In genomic region chr19:15373644-15374043, GRCh38 we compare ENCODE assay signal across 17 cellular contexts. TPM values are rescaled to one million over a fixed set of nuclear protein-coding genes. Genes with fewer than 3 reads are reported as not detected.
DNase-seq lines count a peak whose midpoint lies in the region; ATAC-seq and TF ChIP-seq lines count a peak whose summit lies in the region.
"Had no signal": no experiment of that assay in that cellular context is flagged by ENCODE, and none has a peak within 500 bp of the region (broad histone marks: within the 10 kb centered on the region; RNA-seq: fewer than 3 reads in every experiment).

No MANE protein-coding gene starts in this region.

- CTCF ChIA-PET in naive thymus-derived CD4-positive, alpha-beta T cell (lab: Charles Lee), result no interaction called here

- peaks cover 52% of the 10 kb centered on the region for H4K20me1 ChIP-seq in osteoblast (ENCODE audit: insufficient read depth, low read length)

- H3K4me2 ChIP-seq in osteoblast (ENCODE audit: insufficient read depth, low read length), result no peak overlapping the region

- POLR2A ChIA-PET in naive thymus-derived CD4-positive, alpha-beta T cell (lab: Charles Lee), result no interaction called here

- H3K27ac ChIP-seq in heart left ventricle (peak overlapping the region in 8 of 12 donors; percentile 63 to 96 (median 77)), osteoblast (ENCODE audit: low read depth, low read length) (no peak overlapping the region), subcutaneous abdominal adipose tissue (ENCODE audit: low read depth, low read length) (peak overlapping the region; percentile 46)
- no peak overlapping the region for H3K27ac ChIP-seq in naive thymus-derived CD4-positive, alpha-beta T cell (ENCODE audit: low read depth, low read length)

- peaks cover 79% of the 10 kb centered on the region for H3K79me2 ChIP-seq in osteoblast (ENCODE audit: insufficient read depth, low read length)

- H3K36me3 Mint-ChIP-seq in chondrocyte (ENCODE audit: low read depth), result peaks cover 8% of the 10 kb centered on the region
- H3K36me3 Mint-ChIP-seq in naive thymus-derived CD4-positive, alpha-beta T cell, result peaks cover 0 to 23% (median 4%) of the 10 kb centered on the region in 5 donors

- intact Hi-C loops in heart left ventricle (cut with DNase I) (loop anchor here in 4 of 10 donors (2.0 to 10.0 kb wide), 4 partner anchors 79 to 199 kb away; no protein-coding TSS in a partner anchor), Right ventricle myocardium inferior (cut with DNase I) (loop anchor here (2.0 to 10.0 kb wide), 2 partner anchors 109 to 199 kb away; no protein-coding TSS in a partner anchor)
- intact Hi-C loops in naive thymus-derived CD4-positive, alpha-beta T cell (cut with micrococcal nuclease), result loop anchor here in 1 of 2 donors (10.0 kb wide), 1 partner anchor 199 kb away; no protein-coding TSS in a partner anchor

- H3K9ac ChIP-seq in subcutaneous abdominal adipose tissue (ENCODE audit: low read length in 5 of 5), result no peak overlapping the region

- no peak overlapping the region for H3K27ac Mint-ChIP-seq in chondrocyte (ENCODE audit: unreplicated experiment)
- H3K27ac Mint-ChIP-seq in naive thymus-derived CD4-positive, alpha-beta T cell, result peak overlapping the region in 1 of 9 donors; percentile 25

- peaks cover 24 to 68% (median 52%) of the 10 kb centered on the region in 12 donors for H3K4me1 ChIP-seq in heart left ventricle
- H3K4me1 ChIP-seq in osteoblast (ENCODE audit: insufficient read depth, low read length), result peaks cover 19% of the 10 kb centered on the region
- H3K4me1 ChIP-seq in subcutaneous abdominal adipose tissue (ENCODE audit: control insufficient read depth in 5 of 5, insufficient read depth in 5 of 5, low read length in 5 of 5), result peaks cover 16 to 63% (median 40%) of the 10 kb centered on the region in 5 donors
- H3K4me1 ChIP-seq in naive thymus-derived CD4-positive, alpha-beta T cell (ENCODE audit: control insufficient read depth in 2 of 2, insufficient read depth in 2 of 2, low read length in 2 of 2), result peaks cover 17 to 22% of the 10 kb centered on the region in 2 donors

- H3K36me3 ChIP-seq in heart left ventricle (peaks cover 6 to 56% (median 43%) of the 10 kb centered on the region in 9 donors), osteoblast (ENCODE audit: insufficient read depth, low read length) (peaks cover 44% of the 10 kb centered on the region), subcutaneous abdominal adipose tissue (ENCODE audit: control insufficient read depth in 5 of 5, insufficient read depth in 5 of 5, low read length in 5 of 5) (peaks cover 0 to 54% (median 47%) of the 10 kb centered on the region in 5 donors)
- peaks cover 23 to 68% (median 23%) of the 10 kb centered on the region in 3 experiments for H3K36me3 ChIP-seq in naive thymus-derived CD4-positive, alpha-beta T cell (ENCODE audit: control insufficient read depth in 2 of 3, insufficient read depth in 3 of 3, low read length in 3 of 3)

- no peaks in the 10 kb centered on the region for H3K9me3 ChIP-seq in heart left ventricle
- H3K9me3 ChIP-seq in osteoblast (ENCODE audit: low read depth, low read length), result no peaks in the 10 kb centered on the region
- no peaks in the 10 kb centered on the region for H3K9me3 ChIP-seq in subcutaneous abdominal adipose tissue (ENCODE audit: control insufficient read depth in 5 of 5, low read length in 5 of 5)
- no peaks in the 10 kb centered on the region for H3K9me3 ChIP-seq in naive thymus-derived CD4-positive, alpha-beta T cell (ENCODE audit: control insufficient read depth in 2 of 3, low read length in 3 of 3)
- H3K9me3 ChIP-seq: BLaER1 treated with 17β-estradiol and CSF1 and Interleukin-3, amounts not matched to agents 10 nM and 100 nM had no signal

- H3K27me3 Mint-ChIP-seq in chondrocyte (ENCODE audit: low read depth), result no peaks in the 10 kb centered on the region
- H3K27me3 Mint-ChIP-seq in naive thymus-derived CD4-positive, alpha-beta T cell, result no peaks in the 10 kb centered on the region
- H3K27me3 Mint-ChIP-seq: CD8-positive, alpha-beta memory T cell had no signal

- H3K4me3 Mint-ChIP-seq in chondrocyte (ENCODE audit: unreplicated experiment), result no peak overlapping the region
- H3K4me3 Mint-ChIP-seq in naive thymus-derived CD4-positive, alpha-beta T cell, result no peak overlapping the region

- no peak overlapping the region for H2AFZ ChIP-seq in osteoblast (ENCODE audit: low read length)

- TF ChIP-seq CTCF in heart left ventricle (IDR thresholded peaks at IDR 0.05), result no peak
- TF ChIP-seq CTCF in chondrocyte (IDR thresholded peaks at IDR 0.05), result no peak
- TF ChIP-seq CTCF in osteoblast (IDR thresholded peaks at IDR 0.05; ENCODE audit: extremely low read depth, low read depth, low read length), result no peak

- peaks cover 28% of the 10 kb centered on the region for H3K4me1 Mint-ChIP-seq in chondrocyte (ENCODE audit: low read depth)
- H3K4me1 Mint-ChIP-seq in naive thymus-derived CD4-positive, alpha-beta T cell, result peaks cover 18 to 40% (median 30%) of the 10 kb centered on the region in 7 donors

- H3K4me3 ChIP-seq in heart left ventricle, result no peak overlapping the region
- H3K4me3 ChIP-seq in osteoblast (ENCODE audit: insufficient read depth, low read length), result no peak overlapping the region
- peak overlapping the region in 1 of 5 donors; percentile 49 for H3K4me3 ChIP-seq in subcutaneous abdominal adipose tissue (ENCODE audit: low read depth in 1 of 5, low read length in 5 of 5)
- no peak overlapping the region for H3K4me3 ChIP-seq in naive thymus-derived CD4-positive, alpha-beta T cell (ENCODE audit: low read length)
- H3K4me3 ChIP-seq: BLaER1 treated with 17β-estradiol and CSF1 and Interleukin-3, amounts not matched to agents 10 nM and 100 nM had no signal

- TF ChIP-seq POLR2A in heart left ventricle (IDR thresholded peaks at IDR 0.05), result no peak

- no peaks in the 10 kb centered on the region for H3K9me3 Mint-ChIP-seq in chondrocyte (ENCODE audit: low read depth)
- no peaks in the 10 kb centered on the region for H3K9me3 Mint-ChIP-seq in naive thymus-derived CD4-positive, alpha-beta T cell
- H3K9me3 Mint-ChIP-seq: CD8-positive, alpha-beta memory T cell had no signal

- H3K27me3 ChIP-seq in heart left ventricle (no peaks in the 10 kb centered on the region), osteoblast (ENCODE audit: insufficient read depth, low read length) (no peaks in the 10 kb centered on the region), subcutaneous abdominal adipose tissue (ENCODE audit: control insufficient read depth in 5 of 5, insufficient read depth in 4 of 5, low read length in 5 of 5) (no peaks in the 10 kb centered on the region)
- H3K27me3 ChIP-seq in naive thymus-derived CD4-positive, alpha-beta T cell (ENCODE audit: control insufficient read depth in 2 of 2, insufficient read depth in 2 of 2, low read length in 2 of 2), result no peaks in the 10 kb centered on the region
- H3K27me3 ChIP-seq: BLaER1 treated with 17β-estradiol and CSF1 and Interleukin-3, amounts not matched to agents 10 nM and 100 nM had no signal

- in situ Hi-C loops in KBM-7 (cut with MboI; ENCODE audit: low pct_unique_long_range_greater_than_20kb, low sequenced_read_pairs), result no loop called here

- DNase-seq in heart left ventricle, result no peak
- DNase-seq in Right ventricle myocardium inferior (ENCODE audit: missing footprints), result no peak
- peak; percentile 90 for DNase-seq in chondrocyte (ENCODE audit: low spot score)
- DNase-seq in osteoblast (ENCODE audit: insufficient read length, low spot score, missing footprints), result peak; percentile 29
- DNase-seq in activated gamma-delta T cell treated with Interleukin-2 at 50 U/mL for 16 hours, result no peak
- no peak for DNase-seq in KBM-7
- no peak for DNase-seq in naive thymus-derived CD4-positive, alpha-beta T cell
- DNase-seq: CD8-positive, alpha-beta memory T cell; DMS79 treated with DMSO at 0.1 percent for 48 hours; H7; KG1; NCI-H1417 treated with DMSO at 0.1 percent for 48 hours; NCI-H2029 treated with DMSO at 0.1 percent for 48 hours; NCI-H2171 treated with DMSO at 0.1 percent for 48 hours; NCI-H774 had no signal

- 87 to 94% (median 92%) methylated on average over 19 to 22 of the region's 22 CpGs for WGBS in heart left ventricle, 4 donors

- ATAC-seq in heart left ventricle (no peak), Right ventricle myocardium inferior (no peak)
- ATAC-seq in naive thymus-derived CD4-positive, alpha-beta T cell, result no peak

RNA-seq across cellular contexts. Expression of gene AKAP8, which starts 5.9 kb away (rescaled TPM):
- total RNA-seq in heart left ventricle (10 to 100 TPM; 15.3 to 24.8 (median 18.9) TPM), Right ventricle myocardium inferior (19.8 TPM), chondrocyte (21.3 to 23.5 TPM (median 23.0 TPM) in 3 replicates), osteoblast (18.1 and 18.6 TPM in 2 replicates)
- polyA plus RNA-seq in heart left ventricle, result 10 to 100 TPM in 1 of 2 donors, 1 to 10 TPM in 1; 9.6 to 17.5 TPM
- 10 to 100 TPM; 60.0 to 81.2 (median 80.2) TPM for total RNA-seq in naive thymus-derived CD4-positive, alpha-beta T cell
- 10 to 100 TPM; 11.9 to 21.1 TPM for polyA plus RNA-seq in naive thymus-derived CD4-positive, alpha-beta T cell

RNA-seq across cellular contexts. Expression of gene BRD4, which starts 41.3 kb away (rescaled TPM):
- 10 to 100 TPM; 31.4 to 78.9 (median 61.8) TPM for total RNA-seq in heart left ventricle
- 10 to 100 TPM; 31.1 to 76.9 TPM for polyA plus RNA-seq in heart left ventricle
- 56.5 TPM for total RNA-seq in Right ventricle myocardium inferior
- total RNA-seq in chondrocyte, result 83.8 to 108 TPM (median 104 TPM) in 3 replicates
- 25.0 and 25.7 TPM in 2 replicates for total RNA-seq in osteoblast
- 100 to 1,000 TPM; 104 to 168 (median 128) TPM for total RNA-seq in naive thymus-derived CD4-positive, alpha-beta T cell
- polyA plus RNA-seq in naive thymus-derived CD4-positive, alpha-beta T cell, result 10 to 100 TPM; 10.5 to 19.8 TPM

RNA-seq across cellular contexts. Expression of gene AKAP8L, which starts 45.1 kb away (rescaled TPM):
- 10 to 100 TPM; 46.5 to 72.2 (median 60.1) TPM for total RNA-seq in heart left ventricle
- 10 to 100 TPM; 43.3 to 67.5 TPM for polyA plus RNA-seq in heart left ventricle
- 76.7 TPM for total RNA-seq in Right ventricle myocardium inferior
- 69.5 to 103 TPM (median 76.0 TPM) in 3 replicates for total RNA-seq in chondrocyte
- 63.9 and 69.5 TPM in 2 replicates for total RNA-seq in osteoblast
- total RNA-seq in naive thymus-derived CD4-positive, alpha-beta T cell, result 100 to 1,000 TPM in 4 of 5 experiments, 10 to 100 TPM in 1; 81.2 to 208 (median 146) TPM
- polyA plus RNA-seq in naive thymus-derived CD4-positive, alpha-beta T cell, result 10 to 100 TPM; 39.9 to 92.9 TPM

Comparison
In these comparisons a context has a peak if more than half of its experiments do, and no peak if none do; other contexts are left out.
1. DNase-seq: peak in chondrocyte (single experiment) and osteoblast (single experiment); none in heart left ventricle (0 of 5), Right ventricle myocardium inferior (single experiment), activated gamma-delta T cell treated with Interleukin-2 at 50 U/mL for 16 hours (single experiment), KBM-7 (single experiment) and naive thymus-derived CD4-positive, alpha-beta T cell (0 of 9).
2. H3K27ac ChIP-seq: peak in heart left ventricle (8 of 12) and subcutaneous abdominal adipose tissue (single experiment); none in osteoblast (single experiment) and naive thymus-derived CD4-positive, alpha-beta T cell (single experiment).